In the genomic region with DNA sequence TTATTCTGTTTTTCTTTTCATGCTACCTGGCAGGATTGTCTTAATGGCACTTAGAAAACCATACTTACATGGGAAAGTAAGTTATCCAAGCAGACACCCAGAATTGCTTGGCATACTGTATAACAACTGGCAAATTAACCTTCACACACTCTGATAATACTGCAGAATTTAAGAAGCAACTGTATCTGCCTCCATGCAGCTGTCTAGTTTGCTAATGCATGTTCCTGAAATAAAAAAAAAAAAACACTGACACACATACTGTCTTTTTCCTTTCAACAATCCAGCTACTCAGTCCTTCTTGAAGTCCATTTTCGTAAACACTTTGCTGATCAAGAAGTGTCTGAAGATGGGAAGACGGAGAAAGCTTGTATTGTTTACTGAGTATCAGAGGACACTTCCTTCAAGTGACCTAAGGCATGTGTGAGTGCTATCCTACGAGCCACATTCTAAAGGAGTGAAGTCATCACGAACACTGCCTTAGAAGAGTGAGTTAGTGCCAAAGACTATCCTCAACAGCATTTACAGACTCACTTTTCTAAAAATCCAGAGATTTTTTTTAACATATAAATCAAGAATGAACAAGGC, we compare ENCODE assay signal across 9 cellular contexts.
A peak's percentile ranks its signal among the peaks of the same experiment; 100 is the strongest.
DNase-seq lines count a peak whose midpoint lies in the region; ATAC-seq and TF ChIP-seq lines count a peak whose summit lies in the region.
"Had no signal": no experiment of that assay in that cellular context is flagged by ENCODE, and none has a peak within 500 bp of the region (broad histone marks: within the 10 kb centered on the region; RNA-seq: fewer than 3 reads in every experiment).

No MANE protein-coding gene starts in this region.

- H3K4me3 ChIP-seq in hepatocyte (no peak overlapping the region), tibial artery (no peak overlapping the region)
- no peak overlapping the region for H3K4me3 ChIP-seq in effector memory CD4-positive, alpha-beta T cell (ENCODE audit: insufficient read depth, low read depth, low read length, poor library complexity, severe bottlenecking)

- H3K4me2 ChIP-seq in hepatocyte = peak overlapping the region; percentile 1

- no peaks in the 10 kb centered on the region for H3K79me2 ChIP-seq in hepatocyte

- H3K36me3 ChIP-seq in hepatocyte (replicated peaks; ENCODE audit: insufficient read depth, low read depth) (no peaks in the 10 kb centered on the region), tibial artery (no peaks in the 10 kb centered on the region)
- H3K36me3 ChIP-seq in effector memory CD4-positive, alpha-beta T cell (ENCODE audit: control insufficient read depth, insufficient read depth, low read length) = no peaks in the 10 kb centered on the region

- H3K4me1 ChIP-seq in hepatocyte (ENCODE audit: insufficient read depth) (peaks cover 9% of the 10 kb centered on the region), tibial artery (peaks cover 0 to 41% (median 2%) of the 10 kb centered on the region in 4 donors)
- no peaks in the 10 kb centered on the region for H3K4me1 ChIP-seq in effector memory CD4-positive, alpha-beta T cell (ENCODE audit: control insufficient read depth, insufficient read depth, low read length, poor library complexity, severe bottlenecking)

- H3K9me3 ChIP-seq in hepatocyte (ENCODE audit: low read depth) (no peaks in the 10 kb centered on the region), tibial artery (no peaks in the 10 kb centered on the region)
- H3K9me3 ChIP-seq in effector memory CD4-positive, alpha-beta T cell (ENCODE audit: control insufficient read depth, low read length) = no peaks in the 10 kb centered on the region

- 17% methylated on average over 4 of the region's 4 CpGs for WGBS in hepatocyte (ENCODE audit: low lambda C conversion rate, missing lambda C conversion rate)

- no peak for ATAC-seq in GM19324 (IDR thresholded peaks at IDR 0.05; ENCODE audit: low FRiP score, unreplicated experiment)

- H4K20me1 ChIP-seq in hepatocyte (ENCODE audit: insufficient read depth, poor library complexity, severe bottlenecking) = no peaks in the 10 kb centered on the region

- intact Hi-C loops in tibial artery (cut with DNase I; ENCODE audit: low total_unique reads) = no loop called here

- no peak overlapping the region for H2AFZ ChIP-seq in hepatocyte

- H3K27me3 ChIP-seq in hepatocyte (no peaks in the 10 kb centered on the region), tibial artery (no peaks in the 10 kb centered on the region)
- H3K27me3 ChIP-seq in effector memory CD4-positive, alpha-beta T cell (replicated peaks; ENCODE audit: control insufficient read depth, insufficient read depth, low read length, poor library complexity, severe bottlenecking) = no peaks in the 10 kb centered on the region

- TF ChIP-seq CTCF in hepatocyte (IDR thresholded peaks at IDR 0.05; ENCODE audit: poor library complexity) = no peak
- TF ChIP-seq CTCF in tibial artery (IDR thresholded peaks at IDR 0.05) = no peak

- DNase-seq in HT1080 (ENCODE audit: low read depth) (peak; percentile 71), amniotic stem cell (lab: John Stamatoyannopoulos, UW) (peak; percentile 8), hepatocyte (ENCODE audit: low spot score) (peak; percentile 73), tibial artery (no peak), NCI-H2196 (lab: John Stamatoyannopoulos, UW; ENCODE audit: unreplicated experiment) (no peak)
- DNase-seq in effector memory CD4-positive, alpha-beta T cell = no peak
- DNase-seq: activated B cell treated with CpG ODN at 0.5 μM for 24 hours, NCI-H2029 treated with DMSO at 0.1 percent for 48 hours had no signal

- H3K27ac ChIP-seq in hepatocyte = peak overlapping the region; percentile 80
- H3K27ac ChIP-seq in tibial artery = peak overlapping the region; percentile 30 to 33
- no peak overlapping the region for H3K27ac ChIP-seq in effector memory CD4-positive, alpha-beta T cell (ENCODE audit: insufficient read depth, low read length, poor library complexity, severe bottlenecking)

- H3K9me2 ChIP-seq in hepatocyte (replicated peaks; ENCODE audit: insufficient read depth) = no peaks in the 10 kb centered on the region

Comparison
In these comparisons a context has a peak if more than half of its experiments do, and no peak if none do; other contexts are left out.
1. DNase-seq: peak in HT1080 (single experiment), amniotic stem cell (single experiment) and hepatocyte (single experiment); none in tibial artery (0 of 2), NCI-H2196 (single experiment) and effector memory CD4-positive, alpha-beta T cell (0 of 3).